Comparison of ENCODE assay signal across 9 cellular contexts in genomic region chr1:64555947-64556346, GRCh38.
"Had no signal": no experiment of that assay in that cellular context is flagged by ENCODE, and none has a peak within 500 bp of the region (broad histone marks: within the 10 kb centered on the region; RNA-seq: fewer than 3 reads in every experiment).

No MANE protein-coding gene starts in this region.

- ATAC-seq: HCT116, K562 had no signal

- H3K9ac ChIP-seq: GM23248 had no signal

- FAIRE-seq: HTR-8/SVneo, K562 had no signal

- H3K4me1 ChIP-seq: HAP-1 had no signal

- DNase-seq: GM23248, GOT3, H7, HFFc6, IMR-90 had no signal

- H3K9me3 ChIP-seq: HAP-1 had no signal

- H3K27ac ChIP-seq: GM23248 had no signal

- H3K4me3 Mint-ChIP-seq: HFFc6 had no signal

- H3K27ac Mint-ChIP-seq: HFFc6 had no signal

- H3K9me3 Mint-ChIP-seq: HFFc6 had no signal

- H3K4me3 ChIP-seq: GM23248, HAP-1, K562 had no signal
